Comparison of ENCODE assay signal across 24 cellular contexts in genomic region chr17:40686192-40686591, GRCh38. TPM values are rescaled to one million over a fixed set of nuclear protein-coding genes. Genes with fewer than 3 reads are reported as not detected.
"Had no signal": no experiment of that assay in that cellular context is flagged by ENCODE, and none has a peak within 500 bp of the region (broad histone marks: within the 10 kb centered on the region; RNA-seq: fewer than 3 reads in every experiment).

No MANE protein-coding gene starts in this region.

- FAIRE-seq: endometrium, TTC549 had no signal

- H3K4me3 ChIP-seq: gastrocnemius medialis, heart left ventricle, psoas muscle, smooth muscle cell, thoracic aorta, upper lobe of left lung had no signal

- H3K4me2 ChIP-seq: smooth muscle cell had no signal

- H3K4me1 Mint-ChIP-seq: activated T-helper 17 cell treated with anti-CD3 and anti-CD28 coated beads, Interleukin-2, amount 50 U/mL, for 72 hours; brain; naive B cell; neural crest cell; stimulated activated memory B cell treated with anti-CD40 and anti-IgM and Interleukin-4, amounts not matched to agents 10 μg/mL and 1 μg/mL and 100 μg/mL, for 72 hours had no signal

- DNase-seq: activated CD4-positive, alpha-beta T cell treated with anti-CD3 and anti-CD28 coated beads, Interleukin-2, amount 50 U/mL, for 48 hours; activated naive CD4-positive, alpha-beta T cell treated with Interleukin-2 at 50 U/mL for 16 hours; central memory CD4-positive, alpha-beta T cell; cortex of kidney; gastrocnemius medialis; heart left ventricle; left ventricle myocardium superior; naive B cell; psoas muscle; right cardiac atrium; stimulated activated CD4-positive, alpha-beta T cell treated with anti-CD3 and anti-CD28 coated beads, Interleukin-4, amount 100 ng/mL, for 1 hour had no signal

- H3K9me3 ChIP-seq: gastrocnemius medialis, heart left ventricle, psoas muscle, thoracic aorta, upper lobe of left lung had no signal

- ATAC-seq: activated T-helper 17 cell treated with anti-CD3 and anti-CD28 coated beads, Interleukin-2, amount 50 U/mL, for 72 hours; gastrocnemius medialis; heart left ventricle; left ventricle myocardium superior; psoas muscle; right cardiac atrium; stimulated activated memory B cell treated with anti-CD40 and anti-IgM and Interleukin-4, amounts not matched to agents 10 μg/mL and 1 μg/mL and 100 μg/mL, for 72 hours had no signal

- H3K27me3 Mint-ChIP-seq: activated T-helper 17 cell treated with anti-CD3 and anti-CD28 coated beads, Interleukin-2, amount 50 U/mL, for 72 hours had no signal

- H3K27ac Mint-ChIP-seq: activated T-helper 17 cell treated with anti-CD3 and anti-CD28 coated beads, Interleukin-2, amount 50 U/mL, for 72 hours; brain; naive B cell; stimulated activated memory B cell treated with anti-CD40 and anti-IgM and Interleukin-4, amounts not matched to agents 10 μg/mL and 1 μg/mL and 100 μg/mL, for 72 hours had no signal

- H3K4me3 Mint-ChIP-seq: activated T-helper 17 cell treated with anti-CD3 and anti-CD28 coated beads, Interleukin-2, amount 50 U/mL, for 72 hours; brain; naive B cell; neural crest cell; stimulated activated memory B cell treated with anti-CD40 and anti-IgM and Interleukin-4, amounts not matched to agents 10 μg/mL and 1 μg/mL and 100 μg/mL, for 72 hours had no signal

- H3K9me3 Mint-ChIP-seq: activated T-helper 17 cell treated with anti-CD3 and anti-CD28 coated beads, Interleukin-2, amount 50 U/mL, for 72 hours; naive B cell; neural crest cell; stimulated activated memory B cell treated with anti-CD40 and anti-IgM and Interleukin-4, amounts not matched to agents 10 μg/mL and 1 μg/mL and 100 μg/mL, for 72 hours had no signal

- H3K36me3 Mint-ChIP-seq: brain; naive B cell; stimulated activated memory B cell treated with anti-CD40 and anti-IgM and Interleukin-4, amounts not matched to agents 10 μg/mL and 1 μg/mL and 100 μg/mL, for 72 hours had no signal

- H3K36me3 ChIP-seq: gastrocnemius medialis, heart left ventricle, thoracic aorta, upper lobe of left lung had no signal

- H3K27me3 ChIP-seq: upper lobe of left lung had no signal

- H3K27ac ChIP-seq: gastrocnemius medialis, heart left ventricle, psoas muscle, thoracic aorta, upper lobe of left lung had no signal

- H3K4me1 ChIP-seq: gastrocnemius medialis, heart left ventricle, psoas muscle, upper lobe of left lung had no signal

RNA-seq across cellular contexts. Expression of gene KRT24, which starts 17.4 kb away (rescaled TPM):
- total RNA-seq: activated T-helper 17 cell treated with anti-CD3 and anti-CD28 coated beads, Interleukin-2, amount 50 U/mL, for 72 hours; gastrocnemius medialis; heart left ventricle; kidney epithelial cell; left ventricle myocardium superior; mononuclear cell; neural crest cell; osteoblast; psoas muscle; right cardiac atrium; smooth muscle cell; T-helper 2 cell treated with Interferon-gamma antibody and Interleukin-4, amounts not matched to agents 100 ng/mL and 5 ng/mL, for 36 hours; thoracic aorta; upper lobe of left lung had no signal
- polyA plus RNA-seq: heart left ventricle, psoas muscle, smooth muscle cell had no signal

RNA-seq across cellular contexts. Expression of gene KRT222, which starts 21.2 kb away (rescaled TPM):
- total RNA-seq: activated T-helper 17 cell treated with anti-CD3 and anti-CD28 coated beads, Interleukin-2, amount 50 U/mL, for 72 hours; gastrocnemius medialis; kidney epithelial cell; left ventricle myocardium superior; mononuclear cell; smooth muscle cell; T-helper 2 cell treated with Interferon-gamma antibody and Interleukin-4, amounts not matched to agents 100 ng/mL and 5 ng/mL, for 36 hours had no signal
- polyA plus RNA-seq: heart left ventricle, smooth muscle cell had no signal
